In the genomic region with DNA sequence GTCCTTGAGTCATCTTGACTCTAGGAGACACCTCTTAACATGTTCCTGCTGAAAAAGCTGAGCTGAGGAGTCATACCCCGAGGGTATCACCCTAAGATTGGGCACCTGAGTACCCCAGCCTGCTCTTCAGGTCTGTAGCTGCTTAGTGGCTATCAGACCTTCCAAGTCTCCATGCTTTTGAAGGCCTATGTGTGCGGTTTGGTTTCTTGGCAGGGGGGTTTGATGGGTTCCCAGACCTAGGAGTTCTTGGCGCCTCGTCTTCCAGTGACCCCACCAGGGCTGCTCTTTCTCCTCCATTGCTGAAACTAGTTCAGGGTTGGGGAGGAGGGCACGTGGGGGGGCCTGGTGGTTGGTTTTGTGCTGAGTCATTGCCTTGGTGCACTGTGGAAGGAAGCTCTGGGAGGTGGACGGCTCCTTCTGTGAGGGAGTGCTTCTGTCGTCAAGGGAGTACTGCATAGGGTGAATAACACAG, we compare ENCODE assay signal across 11 cellular contexts. TPM values are rescaled to one million over a fixed set of nuclear protein-coding genes. Genes with fewer than 3 reads are reported as not detected.
DNase-seq lines count a peak whose midpoint lies in the region; ATAC-seq and TF ChIP-seq lines count a peak whose summit lies in the region.
"Had no signal": no experiment of that assay in that cellular context is flagged by ENCODE, and none has a peak within 500 bp of the region (broad histone marks: within the 10 kb centered on the region; RNA-seq: fewer than 3 reads in every experiment).

No MANE protein-coding gene starts in this region.

- ATAC-seq in activated naive CD8-positive, alpha-beta T cell treated with anti-CD3 and anti-CD28 coated beads, Interleukin-2, amount 10 ng/mL, durations not matched to agents 7 days and 5 days (ENCODE audit: low read depth), result peak; percentile 30
- ATAC-seq in lower lobe of right lung, result peak; percentile 36 to 47
- no peak for ATAC-seq in HG02610 (IDR thresholded peaks at IDR 0.05; ENCODE audit: unreplicated experiment)
- no peak for ATAC-seq in GM18867 (IDR thresholded peaks at IDR 0.05; ENCODE audit: unreplicated experiment)

- H4K20me1 ChIP-seq in hepatocyte (ENCODE audit: insufficient read depth, poor library complexity, severe bottlenecking), result peaks cover 95% of the 10 kb centered on the region

- H3K4me2 ChIP-seq in hepatocyte, result no peak overlapping the region

- POLR2A ChIA-PET in activated naive CD8-positive, alpha-beta T cell treated with anti-CD3 and anti-CD28 coated beads, Interleukin-2, amount 10 ng/mL, durations not matched to agents 7 days and 5 days (lab: Charles Lee), result interaction anchor here (1.3 kb wide), 1 partner anchor 26 kb away, joined by 3 read pairs; no protein-coding TSS in a partner anchor

- H3K4me3 Mint-ChIP-seq in activated naive CD8-positive, alpha-beta T cell treated with anti-CD3 and anti-CD28 coated beads, Interleukin-2, amount 10 ng/mL, durations not matched to agents 7 days and 5 days, result no peak overlapping the region

- no peaks in the 10 kb centered on the region for H3K27me3 Mint-ChIP-seq in activated naive CD8-positive, alpha-beta T cell treated with anti-CD3 and anti-CD28 coated beads, Interleukin-2, amount 10 ng/mL, durations not matched to agents 7 days and 5 days

- DNase-seq in AML-193 (lab: John Stamatoyannopoulos, UW) (peak; percentile 47 to 58), lower lobe of right lung (no peak), hepatocyte (ENCODE audit: low spot score) (no peak), anterior cingulate cortex (lab: John Stamatoyannopoulos, UW) (no peak)
- DNase-seq in Jurkat, Clone E6-1 (ENCODE audit: low read depth, low spot score), result peak; percentile 48
- no peak for DNase-seq in activated naive CD8-positive, alpha-beta T cell treated with anti-CD3 and anti-CD28 coated beads, Interleukin-2, amount 10 ng/mL, durations not matched to agents 7 days and 5 days
- DNase-seq: activated naive CD4-positive, alpha-beta T cell treated with Interleukin-2 at 50 U/mL for 16 hours; heart right ventricle; stimulated activated naive CD4-positive, alpha-beta T cell had no signal

- H3K4me1 Mint-ChIP-seq in activated naive CD8-positive, alpha-beta T cell treated with anti-CD3 and anti-CD28 coated beads, Interleukin-2, amount 10 ng/mL, durations not matched to agents 7 days and 5 days, result peaks cover 28% of the 10 kb centered on the region

- no peaks in the 10 kb centered on the region for H3K27me3 ChIP-seq in lower lobe of right lung (ENCODE audit: low read depth)
- H3K27me3 ChIP-seq in hepatocyte, result no peaks in the 10 kb centered on the region
- H3K27me3 ChIP-seq: heart right ventricle had no signal

- no peak overlapping the region for H3K27ac ChIP-seq in lower lobe of right lung
- no peak overlapping the region for H3K27ac ChIP-seq in hepatocyte

- no peaks in the 10 kb centered on the region for H3K9me2 ChIP-seq in hepatocyte (replicated peaks; ENCODE audit: insufficient read depth)

- TF ChIP-seq CTCF in lower lobe of right lung (IDR thresholded peaks at IDR 0.05), result no peak
- no peak for TF ChIP-seq CTCF in hepatocyte (IDR thresholded peaks at IDR 0.05; ENCODE audit: poor library complexity)

- no peaks in the 10 kb centered on the region for H3K9me3 ChIP-seq in lower lobe of right lung
- no peaks in the 10 kb centered on the region for H3K9me3 ChIP-seq in hepatocyte (ENCODE audit: low read depth)
- H3K9me3 ChIP-seq: heart right ventricle had no signal

- intact Hi-C loops in lower lobe of right lung (cut with DNase I), result no loop called here

- no peak overlapping the region for H3K4me3 ChIP-seq in Jurkat, Clone E6-1 (ENCODE audit: low read length)
- H3K4me3 ChIP-seq in lower lobe of right lung (no peak overlapping the region), hepatocyte (no peak overlapping the region)
- H3K4me3 ChIP-seq: heart right ventricle had no signal

- peaks cover 13% of the 10 kb centered on the region for H3K36me3 ChIP-seq in lower lobe of right lung
- no peaks in the 10 kb centered on the region for H3K36me3 ChIP-seq in hepatocyte (replicated peaks; ENCODE audit: insufficient read depth, low read depth)

- no peak overlapping the region for H3K27ac Mint-ChIP-seq in activated naive CD8-positive, alpha-beta T cell treated with anti-CD3 and anti-CD28 coated beads, Interleukin-2, amount 10 ng/mL, durations not matched to agents 7 days and 5 days

- H3K79me2 ChIP-seq in hepatocyte, result peaks cover 100% of the 10 kb centered on the region

- H3K9me3 Mint-ChIP-seq in activated naive CD8-positive, alpha-beta T cell treated with anti-CD3 and anti-CD28 coated beads, Interleukin-2, amount 10 ng/mL, durations not matched to agents 7 days and 5 days, result peaks cover 1% of the 10 kb centered on the region

- H3K36me3 Mint-ChIP-seq in activated naive CD8-positive, alpha-beta T cell treated with anti-CD3 and anti-CD28 coated beads, Interleukin-2, amount 10 ng/mL, durations not matched to agents 7 days and 5 days, result peaks cover 34% of the 10 kb centered on the region

- H3K4me1 ChIP-seq in lower lobe of right lung (peaks cover 56% of the 10 kb centered on the region), hepatocyte (ENCODE audit: insufficient read depth) (peaks cover 14% of the 10 kb centered on the region)

- H2AFZ ChIP-seq in hepatocyte, result no peak overlapping the region

- WGBS in hepatocyte (ENCODE audit: low lambda C conversion rate, missing lambda C conversion rate), result 83% methylated on average over 7 of the region's 7 CpGs

RNA-seq across cellular contexts. Expression of a gene that starts 20.1 kb away (rescaled TPM):
- polyA plus RNA-seq in Jurkat, Clone E6-1 (2012; ENCODE audit: insufficient read depth, insufficient read length), result 53.7 TPM
- total RNA-seq in activated naive CD8-positive, alpha-beta T cell treated with anti-CD3 and anti-CD28 coated beads, Interleukin-2, amount 10 ng/mL, durations not matched to agents 7 days and 5 days, result 10 to 100 TPM; 75.0 to 77.7 TPM
- 156 TPM for total RNA-seq in lower lobe of right lung
- 105 and 132 TPM in 2 replicates for total RNA-seq in hepatocyte
- 56.1 and 61.2 TPM in 2 replicates for polyA plus RNA-seq in hepatocyte

Comparison
In these comparisons a context has a peak if more than half of its experiments do, and no peak if none do; other contexts are left out.
1. DNase-seq: peak in AML-193 (2 of 2) and Jurkat, Clone E6-1 (single experiment); none in activated naive CD8-positive, alpha-beta T cell treated with anti-CD3 and anti-CD28 coated beads, Interleukin-2, amount 10 ng/mL, durations not matched to agents 7 days and 5 days (single experiment), lower lobe of right lung (single experiment), hepatocyte (single experiment) and anterior cingulate cortex (0 of 58).
2. ATAC-seq: peak in activated naive CD8-positive, alpha-beta T cell treated with anti-CD3 and anti-CD28 coated beads, Interleukin-2, amount 10 ng/mL, durations not matched to agents 7 days and 5 days (single experiment) and lower lobe of right lung (2 of 2); none in HG02610 (single experiment) and GM18867 (single experiment).